In genomic region chr1:1068374-1069060, GRCh38 we compare ENCODE assay signal across 6 cellular contexts. TPM values are rescaled to one million over a fixed set of nuclear protein-coding genes. Genes with fewer than 3 reads are reported as not detected.
A peak's percentile ranks its signal among the peaks of the same experiment; 100 is the strongest.
DNase-seq lines count a peak whose midpoint lies in the region; ATAC-seq and TF ChIP-seq lines count a peak whose summit lies in the region.

No MANE protein-coding gene starts in this region.

- H3K27me3 ChIP-seq in gastrocnemius medialis, result peaks cover 51 to 67% (median 64%) of the 10 kb centered on the region in 3 donors

- no peaks in the 10 kb centered on the region for H3K36me3 ChIP-seq in gastrocnemius medialis

- H3K27ac ChIP-seq in gastrocnemius medialis, result no peak overlapping the region

- in situ Hi-C loops in gastrocnemius medialis (cut with MboI; ENCODE audit: low sequenced_read_pairs in 4 of 4), result loop anchor here in 2 of 4 donors (10.0 kb wide), 1 partner anchor 84 kb away; the partner anchor contains the start of gene PERM1 (in 2 of the 2)

- peaks cover 0 to 7% of the 10 kb centered on the region in 2 donors for H3K4me1 ChIP-seq in gastrocnemius medialis

- intact Hi-C loops in gastrocnemius medialis (cut with DNase I; ENCODE audit: low total_unique reads), result no loop called here
- intact Hi-C loops in posterior vena cava (cut with DNase I), result no loop called here

- H3K4me3 ChIP-seq in GM12864 (ENCODE audit: low read depth, low read length) (peak overlapping the region; percentile 37), choroid plexus epithelial cell (ENCODE audit: low read depth, low read length) (peak overlapping the region; percentile 78), gastrocnemius medialis (peak overlapping the region; percentile 44 to 70 (median 52))

- no peaks in the 10 kb centered on the region for H3K9me3 ChIP-seq in gastrocnemius medialis

- TF ChIP-seq CTCF in GM12864 (IDR thresholded peaks at IDR 0.05; ENCODE audit: low read depth, low read length, missing control alignments) (no peak), choroid plexus epithelial cell (conservative IDR thresholded peaks at IDR 0.05; ENCODE audit: low read depth, low read length) (no peak), gastrocnemius medialis (IDR thresholded peaks at IDR 0.05 in 4 of 5, conservative IDR thresholded peaks at IDR 0.05 in 1 of 5) (no peak)

- DNase-seq in GM12864 (ENCODE audit: low read depth), result no peak
- peak; percentile 81 for DNase-seq in NCI-H526 treated with DMSO at 0.1 percent for 48 hours (lab: John Stamatoyannopoulos, UW)
- DNase-seq in choroid plexus epithelial cell (ENCODE audit: low read depth), result no peak
- no peak for DNase-seq in gastrocnemius medialis
- no peak for DNase-seq in AG20443 (ENCODE audit: low spot score)
- DNase-seq in posterior vena cava (ENCODE audit: low spot score), result no peak

- no peak for TF ChIP-seq POLR2A in gastrocnemius medialis (IDR thresholded peaks at IDR 0.05)

- no peak for ATAC-seq in gastrocnemius medialis

RNA-seq across cellular contexts. Expression of gene RNF223, which starts 5.6 kb away (rescaled TPM):
- not detected for total RNA-seq in gastrocnemius medialis
- total RNA-seq in posterior vena cava, result not detected

RNA-seq across cellular contexts. Expression of gene C1orf159, which starts 47.4 kb away (rescaled TPM):
- total RNA-seq in gastrocnemius medialis, result 1 to 10 TPM; 2.8 to 6.4 (median 5.3) TPM
- total RNA-seq in posterior vena cava, result 1 to 10 TPM; 6.7 to 7.4 TPM

RNA-seq across cellular contexts. Expression of gene AGRN, which starts 48.6 kb away (rescaled TPM):
- total RNA-seq in gastrocnemius medialis, result 1 to 10 TPM; 2.0 to 3.8 (median 3.1) TPM
- 10 to 100 TPM; 18.8 to 26.8 TPM for total RNA-seq in posterior vena cava

RNA-seq across cellular contexts. Expression of gene ISG15, which starts 55.2 kb away (rescaled TPM):
- total RNA-seq in gastrocnemius medialis, result 10 to 100 TPM in 2 of 4 donors, 1 to 10 TPM in 2; 4.3 to 37.6 (median 10.2) TPM
- total RNA-seq in posterior vena cava, result 10 to 100 TPM; 22.9 to 47.3 TPM

Comparison
In these comparisons a context has a peak if more than half of its experiments do, and no peak if none do; other contexts are left out.
1. RNA of gene AGRN, which starts 48.6 kb away (total RNA-seq): 18.8 to 26.8 TPM in posterior vena cava; 2.0 to 3.8 TPM in gastrocnemius medialis; every median in the first group is over 4 times any median in the second.
2. Peak in every context shown above with its lines, with median percentiles within 50 percentile points of each other: H3K4me3 ChIP-seq.